ENCODE assay signal across 10 cellular contexts in genomic region chr20:36173451-36173933, GRCh38. TPM values are rescaled to one million over a fixed set of nuclear protein-coding genes. Genes with fewer than 3 reads are reported as not detected.
DNase-seq lines count a peak whose midpoint lies in the region; ATAC-seq and TF ChIP-seq lines count a peak whose summit lies in the region.
"Had no signal": no experiment of that assay in that cellular context is flagged by ENCODE, and none has a peak within 500 bp of the region (broad histone marks: within the 10 kb centered on the region; RNA-seq: fewer than 3 reads in every experiment).

No MANE protein-coding gene starts in this region.

- DNase-seq in DMS79 treated with DMSO at 0.1 percent for 48 hours (lab: John Stamatoyannopoulos, UW), result peak; percentile 59
- peak; percentile 87 for DNase-seq in NCI-H146 treated with DMSO at 0.1 percent for 48 hours (lab: John Stamatoyannopoulos, UW; ENCODE audit: unreplicated experiment)
- DNase-seq in brain microvascular endothelial cell, result peak; percentile 10
- peak; percentile 98 for DNase-seq in mesendoderm
- DNase-seq in NCI-H2107 (lab: John Stamatoyannopoulos, UW), result no peak
- DNase-seq in vagina (ENCODE audit: extremely low spot score in 2 of 2), result no peak
- DNase-seq in activated gamma-delta T cell treated with Interleukin-2 at 50 U/mL for 16 hours, result no peak
- DNase-seq: effector CD8-positive, alpha-beta T cell had no signal

- H3K27ac ChIP-seq in brain microvascular endothelial cell (no peak overlapping the region), mesendoderm (ENCODE audit: low read depth, low read length) (no peak overlapping the region), vagina (no peak overlapping the region)
- H3K27ac ChIP-seq: thoracic aorta had no signal

- no peak for TF ChIP-seq CTCF in brain microvascular endothelial cell (IDR thresholded peaks at IDR 0.05; ENCODE audit: low read depth, low read length, missing control alignments)
- no peak for TF ChIP-seq CTCF in vagina (IDR thresholded peaks at IDR 0.05)

- no peak overlapping the region for H2BK5ac ChIP-seq in mesendoderm (ENCODE audit: low read length)

- in situ Hi-C loops in brain microvascular endothelial cell (cut with HindIII; ENCODE audit: low pct_ligation_motif_present, low sequenced_read_pairs), result no loop called here

- WGBS in mesendoderm (ENCODE audit: extremely low coverage, insufficient coverage, low lambda C conversion rate), result no CpG with 5 or more reads among the region's 11 CpGs

- H3K23ac ChIP-seq in mesendoderm (ENCODE audit: low read length), result no peak overlapping the region

- no peak overlapping the region for H3K4me2 ChIP-seq in mesendoderm (ENCODE audit: low read length)

- no peaks in the 10 kb centered on the region for H3K9me3 ChIP-seq in vagina
- H3K9me3 ChIP-seq: thoracic aorta had no signal

- H3K27me3 ChIP-seq in brain microvascular endothelial cell (replicated peaks) (no peaks in the 10 kb centered on the region), mesendoderm (ENCODE audit: insufficient read depth, low read length, poor library complexity) (no peaks in the 10 kb centered on the region), vagina (no peaks in the 10 kb centered on the region)

- intact Hi-C loops in vagina (cut with DNase I), result no loop called here

- no peak overlapping the region for H2BK120ac ChIP-seq in mesendoderm (ENCODE audit: low read depth, low read length)

- no peak for ATAC-seq in HG03520 (IDR thresholded peaks at IDR 0.05; ENCODE audit: unreplicated experiment)

- H2AK5ac ChIP-seq in mesendoderm (ENCODE audit: low read length), result no peak overlapping the region

- H3K56ac ChIP-seq in mesendoderm (ENCODE audit: low read length), result peak overlapping the region; percentile 12

- no peak for TF ChIP-seq POLR2A in vagina (IDR thresholded peaks at IDR 0.05)

- H3K79me2 ChIP-seq in mesendoderm (ENCODE audit: control insufficient read depth, insufficient read depth, low read length), result no peaks in the 10 kb centered on the region

- H3K36me3 ChIP-seq in brain microvascular endothelial cell (replicated peaks), result no peaks in the 10 kb centered on the region
- H3K36me3 ChIP-seq in mesendoderm (ENCODE audit: control insufficient read depth, insufficient read depth, low read length), result no peaks in the 10 kb centered on the region
- peaks cover 0 to 31% of the 10 kb centered on the region in 2 donors for H3K36me3 ChIP-seq in vagina

- H3K18ac ChIP-seq in mesendoderm (ENCODE audit: low read length), result no peak overlapping the region

- H3K4ac ChIP-seq in mesendoderm (ENCODE audit: low read depth, low read length), result no peak overlapping the region

- H3K4me1 ChIP-seq in mesendoderm (ENCODE audit: control insufficient read depth, low read depth, low read length), result peaks cover 2% of the 10 kb centered on the region
- no peaks in the 10 kb centered on the region for H3K4me1 ChIP-seq in vagina

- peak overlapping the region; percentile 27 for H3K9ac ChIP-seq in mesendoderm (ENCODE audit: low read length)

- no peaks in the 10 kb centered on the region for H3K79me1 ChIP-seq in mesendoderm (ENCODE audit: low read length)

- no peak overlapping the region for H4K5ac ChIP-seq in mesendoderm (ENCODE audit: low read length)

- no peak overlapping the region for H4K8ac ChIP-seq in mesendoderm (ENCODE audit: low read depth, low read length)

- no peak overlapping the region for H2BK15ac ChIP-seq in mesendoderm (replicated peaks; ENCODE audit: low read depth)

- H3K4me3 ChIP-seq in brain microvascular endothelial cell (ENCODE audit: low read depth, low read length), result no peak overlapping the region
- no peak overlapping the region for H3K4me3 ChIP-seq in mesendoderm (ENCODE audit: low read length)
- H3K4me3 ChIP-seq in vagina, result no peak overlapping the region
- H3K4me3 ChIP-seq: thoracic aorta had no signal

RNA-seq across cellular contexts. Expression of gene EPB41L1, which starts 19.0 kb away (rescaled TPM):
- 18.5 TPM for polyA plus RNA-seq in mesendoderm (2013, experiment 1 of 2)
- polyA plus RNA-seq in mesendoderm (2013, experiment 2 of 2), result 19.8 TPM
- 54.8 TPM for total RNA-seq in vagina

Comparison
In these comparisons a context has a peak if more than half of its experiments do, and no peak if none do; other contexts are left out.
1. DNase-seq: peak in DMS79 treated with DMSO at 0.1 percent for 48 hours (single experiment), NCI-H146 treated with DMSO at 0.1 percent for 48 hours (single experiment), brain microvascular endothelial cell (single experiment) and mesendoderm (single experiment); none in NCI-H2107 (single experiment), vagina (0 of 2) and activated gamma-delta T cell treated with Interleukin-2 at 50 U/mL for 16 hours (single experiment).